Comparison of ENCODE assay signal across 1 cellular context in the genomic region with DNA sequence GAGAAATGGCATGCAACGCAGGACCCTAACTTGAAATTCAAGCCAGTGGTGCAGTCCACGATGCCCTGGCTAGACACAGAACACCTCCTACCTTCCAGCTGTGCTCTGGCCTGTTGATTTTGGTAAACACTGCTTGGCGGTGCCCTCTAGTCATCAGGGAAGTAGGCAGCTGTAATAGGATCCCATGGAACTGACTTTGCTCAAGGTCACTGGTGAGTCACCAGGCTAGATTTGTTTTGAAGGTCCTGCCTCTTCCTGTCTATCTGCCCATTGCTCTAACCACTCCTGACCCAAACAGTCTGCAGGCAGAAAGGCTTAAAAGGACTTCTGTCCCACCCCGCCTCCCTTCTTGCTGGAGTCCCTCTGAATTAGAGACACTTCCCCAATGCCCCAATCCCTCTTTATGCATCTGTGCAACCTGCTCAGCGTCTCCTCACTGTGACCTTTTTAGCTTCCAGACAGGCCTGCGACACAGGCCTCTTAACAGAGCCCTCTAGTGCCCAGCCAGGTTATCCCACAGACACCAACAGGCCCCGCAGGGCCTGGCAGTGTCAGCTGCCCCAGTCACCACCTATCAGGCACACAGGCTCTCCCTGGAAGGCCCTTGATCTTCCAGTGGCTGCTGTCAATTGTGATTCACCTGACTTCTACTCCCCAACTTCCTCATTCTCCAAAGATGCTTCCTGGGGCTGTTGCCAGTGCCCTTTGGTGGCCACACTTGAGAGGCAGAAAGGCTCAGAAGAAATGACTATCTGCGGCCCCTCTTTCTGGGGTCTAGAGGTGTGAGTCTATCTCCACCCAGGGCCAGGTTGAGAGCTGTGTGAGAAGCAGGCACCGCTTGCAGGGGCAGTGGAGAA.
A peak's percentile ranks its signal among the peaks of the same experiment; 100 is the strongest.
TF ChIP-seq lines count a peak whose summit lies in the region.

No MANE protein-coding gene starts in this region.

TF ChIP-seq in K562, 482 proteins besides CTCF, POLR2A, EP300 and RAD21 (continued from another document and continues in another):
- TF ChIP-seq ZBTB11 (CRISPR knock-in tag; IDR thresholded peaks at IDR 0.05): peak in 1 of 3 experiments; percentile 19; a peak in 1 of 6 replicates
- TF ChIP-seq CHD2 (IDR thresholded peaks at IDR 0.05; ENCODE audit: low read depth, low read length): no peak
- TF ChIP-seq EZH2 (IDR thresholded peaks at IDR 0.05; ENCODE audit: borderline replicate concordance, low read depth, low read length): no peak
- TF ChIP-seq, protein P1, sequence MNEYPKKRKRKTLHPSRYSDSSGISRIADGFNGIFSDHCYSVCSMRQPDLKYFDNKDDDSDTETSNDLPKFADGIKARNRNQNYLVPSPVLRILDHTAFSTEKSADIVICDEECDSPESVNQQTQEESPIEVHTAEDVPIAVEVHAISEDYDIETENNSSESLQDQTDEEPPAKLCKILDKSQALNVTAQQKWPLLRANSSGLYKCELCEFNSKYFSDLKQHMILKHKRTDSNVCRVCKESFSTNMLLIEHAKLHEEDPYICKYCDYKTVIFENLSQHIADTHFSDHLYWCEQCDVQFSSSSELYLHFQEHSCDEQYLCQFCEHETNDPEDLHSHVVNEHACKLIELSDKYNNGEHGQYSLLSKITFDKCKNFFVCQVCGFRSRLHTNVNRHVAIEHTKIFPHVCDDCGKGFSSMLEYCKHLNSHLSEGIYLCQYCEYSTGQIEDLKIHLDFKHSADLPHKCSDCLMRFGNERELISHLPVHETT (CRISPR knock-in tag; conservative IDR thresholded peaks at IDR 0.05 in 1 of 2, IDR thresholded peaks at IDR 0.05 in 1 of 2): 0 out of 4 replicates have a peak, but pooled peaks of 1 of the 2 experiments have one; percentile 59
- TF ChIP-seq CEBPG (CRISPR knock-in tag; IDR thresholded peaks at IDR 0.05): no peak
- no peak for TF ChIP-seq CEBPG (tag; conservative IDR thresholded peaks at IDR 0.05 in 1 of 2, IDR thresholded peaks at IDR 0.05 in 1 of 2)
- TF ChIP-seq ZNF311 (CRISPR knock-in tag; IDR thresholded peaks at IDR 0.05): no peak
- TF ChIP-seq ZNF232 (CRISPR knock-in tag; IDR thresholded peaks at IDR 0.05): no peak
- no peak for TF ChIP-seq ZNF280B (CRISPR knock-in tag; IDR thresholded peaks at IDR 0.05)
- no peak for TF ChIP-seq ZNF124 (CRISPR knock-in tag; IDR thresholded peaks at IDR 0.05)
- TF ChIP-seq KDM2B (CRISPR knock-in tag; IDR thresholded peaks at IDR 0.05): no peak
- TF ChIP-seq SMAD1 (IDR thresholded peaks at IDR 0.05; ENCODE audit: low read depth, low read length, partially characterized antibody): no peak
- TF ChIP-seq SLC30A9 (CRISPR knock-in tag; IDR thresholded peaks at IDR 0.05): no peak
- TF ChIP-seq YBX1 (IDR thresholded peaks at IDR 0.05): no peak
- TF ChIP-seq SMARCE1 (IDR thresholded peaks at IDR 0.05): peak; percentile 61; the same call in 1 of the 2 replicates
- TF ChIP-seq XRCC4 (IDR thresholded peaks at IDR 0.05; ENCODE audit: extremely low read depth, insufficient read depth, insufficient read length): no peak
- TF ChIP-seq, protein P2, sequence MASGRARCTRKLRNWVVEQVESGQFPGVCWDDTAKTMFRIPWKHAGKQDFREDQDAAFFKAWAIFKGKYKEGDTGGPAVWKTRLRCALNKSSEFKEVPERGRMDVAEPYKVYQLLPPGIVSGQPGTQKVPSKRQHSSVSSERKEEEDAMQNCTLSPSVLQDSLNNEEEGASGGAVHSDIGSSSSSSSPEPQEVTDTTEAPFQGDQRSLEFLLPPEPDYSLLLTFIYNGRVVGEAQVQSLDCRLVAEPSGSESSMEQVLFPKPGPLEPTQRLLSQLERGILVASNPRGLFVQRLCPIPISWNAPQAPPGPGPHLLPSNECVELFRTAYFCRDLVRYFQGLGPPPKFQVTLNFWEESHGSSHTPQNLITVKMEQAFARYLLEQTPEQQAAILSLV (tag; IDR thresholded peaks at IDR 0.05): no peak
- no peak for TF ChIP-seq FOXJ2 (tag; IDR thresholded peaks at IDR 0.05)
- TF ChIP-seq ZNF354B (CRISPR knock-in tag; IDR thresholded peaks at IDR 0.05): no peak
- TF ChIP-seq MAFG (tag; conservative IDR thresholded peaks at IDR 0.05): no peak
- no peak for TF ChIP-seq TSC22D4 (tag; IDR thresholded peaks at IDR 0.05)
- TF ChIP-seq SNIP1 (IDR thresholded peaks at IDR 0.05; ENCODE audit: low read depth): no peak
- no peak for TF ChIP-seq LCOR (CRISPR knock-in tag; IDR thresholded peaks at IDR 0.05)
- no peak for TF ChIP-seq PHB (CRISPR knock-in tag; IDR thresholded peaks at IDR 0.05)
- TF ChIP-seq SRF (CRISPR knock-in tag; IDR thresholded peaks at IDR 0.05): no peak
- no peak for TF ChIP-seq CREBBP (IDR thresholded peaks at IDR 0.05; ENCODE audit: low read depth, low read length)
- TF ChIP-seq ZNF644 (tag; IDR thresholded peaks at IDR 0.05; ENCODE audit: low read depth): no peak
- TF ChIP-seq POLR2AphosphoS2 (IDR thresholded peaks at IDR 0.05; ENCODE audit: low read length): no peak
- TF ChIP-seq PHTF2 (CRISPR knock-in tag; IDR thresholded peaks at IDR 0.05): no peak
- TF ChIP-seq, protein P3, sequence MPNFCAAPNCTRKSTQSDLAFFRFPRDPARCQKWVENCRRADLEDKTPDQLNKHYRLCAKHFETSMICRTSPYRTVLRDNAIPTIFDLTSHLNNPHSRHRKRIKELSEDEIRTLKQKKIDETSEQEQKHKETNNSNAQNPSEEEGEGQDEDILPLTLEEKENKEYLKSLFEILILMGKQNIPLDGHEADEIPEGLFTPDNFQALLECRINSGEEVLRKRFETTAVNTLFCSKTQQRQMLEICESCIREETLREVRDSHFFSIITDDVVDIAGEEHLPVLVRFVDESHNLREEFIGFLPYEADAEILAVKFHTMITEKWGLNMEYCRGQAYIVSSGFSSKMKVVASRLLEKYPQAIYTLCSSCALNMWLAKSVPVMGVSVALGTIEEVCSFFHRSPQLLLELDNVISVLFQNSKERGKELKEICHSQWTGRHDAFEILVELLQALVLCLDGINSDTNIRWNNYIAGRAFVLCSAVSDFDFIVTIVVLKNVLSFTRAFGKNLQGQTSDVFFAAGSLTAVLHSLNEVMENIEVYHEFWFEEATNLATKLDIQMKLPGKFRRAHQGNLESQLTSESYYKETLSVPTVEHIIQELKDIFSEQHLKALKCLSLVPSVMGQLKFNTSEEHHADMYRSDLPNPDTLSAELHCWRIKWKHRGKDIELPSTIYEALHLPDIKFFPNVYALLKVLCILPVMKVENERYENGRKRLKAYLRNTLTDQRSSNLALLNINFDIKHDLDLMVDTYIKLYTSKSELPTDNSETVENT (CRISPR knock-in tag; IDR thresholded peaks at IDR 0.05): no peak
- no peak for TF ChIP-seq MECOM (CRISPR knock-in tag; IDR thresholded peaks at IDR 0.05)
- no peak for TF ChIP-seq E2F3 (CRISPR knock-in tag; IDR thresholded peaks at IDR 0.05)
- TF ChIP-seq KLF13 (tag; IDR thresholded peaks at IDR 0.05; ENCODE audit: borderline replicate concordance, low read depth): no peak
- TF ChIP-seq, protein P4, sequence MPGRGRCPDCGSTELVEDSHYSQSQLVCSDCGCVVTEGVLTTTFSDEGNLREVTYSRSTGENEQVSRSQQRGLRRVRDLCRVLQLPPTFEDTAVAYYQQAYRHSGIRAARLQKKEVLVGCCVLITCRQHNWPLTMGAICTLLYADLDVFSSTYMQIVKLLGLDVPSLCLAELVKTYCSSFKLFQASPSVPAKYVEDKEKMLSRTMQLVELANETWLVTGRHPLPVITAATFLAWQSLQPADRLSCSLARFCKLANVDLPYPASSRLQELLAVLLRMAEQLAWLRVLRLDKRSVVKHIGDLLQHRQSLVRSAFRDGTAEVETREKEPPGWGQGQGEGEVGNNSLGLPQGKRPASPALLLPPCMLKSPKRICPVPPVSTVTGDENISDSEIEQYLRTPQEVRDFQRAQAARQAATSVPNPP (IDR thresholded peaks at IDR 0.05; ENCODE audit: borderline replicate concordance, insufficient read depth, insufficient read length): no peak
- TF ChIP-seq GATAD2A (IDR thresholded peaks at IDR 0.05): 0 out of 2 replicates have a peak, but pooled peaks have one; percentile 29
- TF ChIP-seq ZFP30 (CRISPR knock-in tag; IDR thresholded peaks at IDR 0.05; ENCODE audit: borderline replicate concordance): no peak
- no peak for TF ChIP-seq SRSF1 (IDR thresholded peaks at IDR 0.05; ENCODE audit: low read depth, low read length)
- TF ChIP-seq STAT6 (CRISPR knock-in tag; IDR thresholded peaks at IDR 0.05): no peak
- TF ChIP-seq POLR2B (IDR thresholded peaks at IDR 0.05; ENCODE audit: low read depth, partially characterized antibody): no peak
- TF ChIP-seq DLX4 (CRISPR knock-in tag; IDR thresholded peaks at IDR 0.05): no peak
- TF ChIP-seq, protein P5, sequence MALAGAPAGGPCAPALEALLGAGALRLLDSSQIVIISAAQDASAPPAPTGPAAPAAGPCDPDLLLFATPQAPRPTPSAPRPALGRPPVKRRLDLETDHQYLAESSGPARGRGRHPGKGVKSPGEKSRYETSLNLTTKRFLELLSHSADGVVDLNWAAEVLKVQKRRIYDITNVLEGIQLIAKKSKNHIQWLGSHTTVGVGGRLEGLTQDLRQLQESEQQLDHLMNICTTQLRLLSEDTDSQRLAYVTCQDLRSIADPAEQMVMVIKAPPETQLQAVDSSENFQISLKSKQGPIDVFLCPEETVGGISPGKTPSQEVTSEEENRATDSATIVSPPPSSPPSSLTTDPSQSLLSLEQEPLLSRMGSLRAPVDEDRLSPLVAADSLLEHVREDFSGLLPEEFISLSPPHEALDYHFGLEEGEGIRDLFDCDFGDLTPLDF (CRISPR knock-in tag; IDR thresholded peaks at IDR 0.05): no peak
- TF ChIP-seq XRCC5 (IDR thresholded peaks at IDR 0.05; ENCODE audit: low read depth, low read length): peak; percentile 24; the same call in 1 of the 2 replicates
